ENCODE assay signal across 1 cellular context in the genomic region with DNA sequence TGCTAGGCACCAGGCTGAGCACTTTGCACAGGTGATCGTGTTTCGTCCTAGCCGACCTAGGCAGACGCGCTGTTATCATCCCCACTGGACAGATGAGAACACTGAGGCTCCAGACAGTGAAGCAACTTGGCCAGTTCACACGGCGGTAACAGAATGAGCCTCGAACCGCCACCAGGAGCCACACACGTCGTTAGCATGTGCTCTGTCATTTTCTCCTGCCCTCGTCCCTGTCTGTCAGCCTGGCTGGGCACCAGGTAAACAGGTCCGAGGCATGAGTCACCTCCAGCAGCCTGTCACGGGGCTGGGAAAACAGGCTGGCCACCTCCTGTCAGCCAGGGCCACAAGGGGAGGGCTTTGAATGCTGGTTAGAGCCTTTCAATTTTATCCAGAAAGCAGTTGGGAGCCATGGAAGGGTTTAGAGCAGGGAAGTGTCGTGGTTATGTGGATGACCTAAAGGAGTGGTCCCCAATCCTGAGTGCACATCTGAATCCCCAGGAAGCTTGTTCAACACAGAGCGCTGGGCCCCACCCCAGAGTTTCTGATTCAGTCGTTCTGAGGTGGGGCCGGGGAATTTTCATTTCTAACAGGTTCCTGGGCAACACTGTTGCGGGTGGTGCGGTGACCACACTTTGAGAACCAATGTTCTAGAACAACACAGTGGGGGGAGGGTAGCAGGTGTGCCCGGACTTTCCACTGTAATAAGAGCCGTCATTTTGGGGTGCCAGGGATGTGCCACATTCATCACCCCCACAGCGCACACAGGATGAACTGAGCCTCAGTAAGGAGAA.
TF ChIP-seq lines count a peak whose summit lies in the region.

No MANE protein-coding gene starts in this region.

TF ChIP-seq in GM23338, 12 proteins besides CTCF, POLR2A, EP300 and RAD21 (continued from another document):
- TF ChIP-seq STAT1 (IDR thresholded peaks at IDR 0.05; ENCODE audit: unreplicated experiment) (no peak), ETS1 (IDR thresholded peaks at IDR 0.05) (no peak)
TF ChIP-seq in GM23338: peak in this region for 0.
